ENCODE assay signal across 18 cellular contexts in the genomic region with DNA sequence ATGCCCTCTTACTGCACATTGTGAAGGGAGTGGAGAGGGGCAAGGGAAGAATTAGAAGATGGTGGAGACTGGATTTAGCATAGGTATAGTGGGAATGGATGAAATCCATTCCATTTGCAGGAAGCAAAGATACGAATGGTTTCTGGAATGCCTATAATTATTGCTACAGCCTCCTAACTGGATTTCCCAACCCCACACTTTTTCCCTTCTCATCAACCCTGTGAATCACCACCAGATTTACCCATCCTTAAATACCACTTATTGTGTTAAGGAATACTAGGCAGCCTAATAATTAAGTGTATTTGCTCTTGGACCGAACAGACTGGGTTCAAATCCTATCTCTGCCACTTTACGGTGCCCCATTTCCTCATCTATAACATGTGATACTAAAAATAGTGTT.
"Had no signal": no experiment of that assay in that cellular context is flagged by ENCODE, and none has a peak within 500 bp of the region (broad histone marks: within the 10 kb centered on the region; RNA-seq: fewer than 3 reads in every experiment).

No MANE protein-coding gene starts in this region.

- H3K27ac Mint-ChIP-seq: immature natural killer cell; naive thymus-derived CD4-positive, alpha-beta T cell; nephron progenitor cell; stimulated activated naive B cell treated with anti-CD40 and anti-IgM and Interleukin-4, amounts not matched to agents 10 μg/mL and 1 μg/mL and 100 μg/mL, for 72 hours; stimulated activated naive CD8-positive, alpha-beta T cell treated with anti-CD3 and anti-CD28 coated beads, Interleukin-15, amount 100 ng/mL, for 72 hours had no signal

- H3K4me1 Mint-ChIP-seq: immature natural killer cell; stimulated activated naive CD8-positive, alpha-beta T cell treated with anti-CD3 and anti-CD28 coated beads, Interleukin-15, amount 100 ng/mL, for 72 hours had no signal

- H3K36me3 ChIP-seq: colonic mucosa, gastrocnemius medialis, prostate gland, right lobe of liver, thoracic aorta, transverse colon had no signal

- H3K9me3 ChIP-seq: colonic mucosa, gastrocnemius medialis, prostate gland, right lobe of liver, thoracic aorta, transverse colon had no signal

- H3K4me3 Mint-ChIP-seq: immature natural killer cell; naive thymus-derived CD4-positive, alpha-beta T cell; nephron progenitor cell; stimulated activated naive B cell treated with anti-CD40 and anti-IgM and Interleukin-4, amounts not matched to agents 10 μg/mL and 1 μg/mL and 100 μg/mL, for 72 hours; stimulated activated naive CD8-positive, alpha-beta T cell treated with anti-CD3 and anti-CD28 coated beads, Interleukin-15, amount 100 ng/mL, for 72 hours had no signal

- ATAC-seq: gastrocnemius medialis; left colon; naive thymus-derived CD4-positive, alpha-beta T cell; right lobe of liver; stimulated activated naive B cell treated with anti-CD40 and anti-IgM and Interleukin-4, amounts not matched to agents 10 μg/mL and 1 μg/mL and 100 μg/mL, for 72 hours; stimulated activated naive CD8-positive, alpha-beta T cell treated with anti-CD3 and anti-CD28 coated beads, Interleukin-15, amount 100 ng/mL, for 72 hours had no signal

- H3K79me2 ChIP-seq: parathyroid adenoma had no signal

- H3K27ac ChIP-seq: colonic mucosa, gastrocnemius medialis, parathyroid adenoma, prostate gland, right lobe of liver, thoracic aorta, transverse colon had no signal

- DNase-seq: colonic mucosa; dermis blood vessel endothelial cell; gastrocnemius medialis; immature natural killer cell; kidney; left colon; mammary epithelial cell; naive thymus-derived CD4-positive, alpha-beta T cell; nephron progenitor cell; right lobe of liver; stimulated activated CD4-positive, alpha-beta T cell treated with anti-CD3 and anti-CD28 coated beads, Interleukin-2, amount 100 ng/mL, for 24 hours; stimulated activated CD4-positive, alpha-beta T cell treated with anti-CD3 and anti-CD28 coated beads, Interleukin-4, amount 100 ng/mL, for 4 hours; stimulated activated naive B cell treated with anti-CD40 and anti-IgM and Interleukin-4, amounts not matched to agents 10 μg/mL and 1 μg/mL and 100 μg/mL, for 72 hours; stimulated activated naive CD8-positive, alpha-beta T cell treated with anti-CD3 and anti-CD28 coated beads, Interleukin-15, amount 100 ng/mL, for 72 hours; transverse colon had no signal

- H3K4me3 ChIP-seq: colonic mucosa, gastrocnemius medialis, prostate gland, right lobe of liver, thoracic aorta, transverse colon had no signal

- H2AFZ ChIP-seq: parathyroid adenoma had no signal

- H3K9ac ChIP-seq: parathyroid adenoma had no signal

- H3K27me3 Mint-ChIP-seq: stimulated activated naive B cell treated with anti-CD40 and anti-IgM and Interleukin-4, amounts not matched to agents 10 μg/mL and 1 μg/mL and 100 μg/mL, for 72 hours; stimulated activated naive CD8-positive, alpha-beta T cell treated with anti-CD3 and anti-CD28 coated beads, Interleukin-15, amount 100 ng/mL, for 72 hours had no signal

- H3K27me3 ChIP-seq: colonic mucosa, gastrocnemius medialis, right lobe of liver, transverse colon had no signal

- H3K9me3 Mint-ChIP-seq: naive thymus-derived CD4-positive, alpha-beta T cell; nephron progenitor cell; stimulated activated naive B cell treated with anti-CD40 and anti-IgM and Interleukin-4, amounts not matched to agents 10 μg/mL and 1 μg/mL and 100 μg/mL, for 72 hours; stimulated activated naive CD8-positive, alpha-beta T cell treated with anti-CD3 and anti-CD28 coated beads, Interleukin-15, amount 100 ng/mL, for 72 hours had no signal

- H3K36me3 Mint-ChIP-seq: immature natural killer cell; naive thymus-derived CD4-positive, alpha-beta T cell; stimulated activated naive B cell treated with anti-CD40 and anti-IgM and Interleukin-4, amounts not matched to agents 10 μg/mL and 1 μg/mL and 100 μg/mL, for 72 hours had no signal

- H3K4me1 ChIP-seq: colonic mucosa, gastrocnemius medialis, parathyroid adenoma, prostate gland, right lobe of liver, transverse colon had no signal
